In genomic region chr6:36731622-36732310, GRCh38 we compare ENCODE assay signal across 2 cellular contexts.
A peak's percentile ranks its signal among the peaks of the same experiment; 100 is the strongest.
TF ChIP-seq lines count a peak whose summit lies in the region.

No MANE protein-coding gene starts in this region.

TF ChIP-seq in GM23338, 12 proteins besides CTCF, POLR2A, EP300 and RAD21:
- TF ChIP-seq ZNF331 (CRISPR knock-in tag; IDR thresholded peaks at IDR 0.05; ENCODE audit: low read depth) (no peak), STAT1 (IDR thresholded peaks at IDR 0.05; ENCODE audit: unreplicated experiment) (no peak)

TF ChIP-seq in K562, 482 proteins besides CTCF, POLR2A, EP300 and RAD21:
- TF ChIP-seq ZKSCAN1 (IDR thresholded peaks at IDR 0.05; ENCODE audit: low read depth, low read length) (peak; percentile 86), XRCC4 (IDR thresholded peaks at IDR 0.05; ENCODE audit: extremely low read depth, insufficient read depth, insufficient read length) (no peak), KLF1 (tag; IDR thresholded peaks at IDR 0.05) (no peak), GTF2A2 (tag; IDR thresholded peaks at IDR 0.05) (no peak), CHD7 (IDR thresholded peaks at IDR 0.05; ENCODE audit: low read depth, low read length) (no peak), E4F1 (CRISPR knock-in tag; IDR thresholded peaks at IDR 0.05; ENCODE audit: borderline replicate concordance) (no peak), IRF2 (CRISPR knock-in tag; IDR thresholded peaks at IDR 0.05) (no peak)
TF ChIP-seq in K562: peak in this region for 1.
